20 cellular contexts compared by ENCODE assay signal in genomic region chr5:88051148-88051547, GRCh38.
DNase-seq lines count a peak whose midpoint lies in the region; ATAC-seq and TF ChIP-seq lines count a peak whose summit lies in the region.
"Had no signal": no experiment of that assay in that cellular context is flagged by ENCODE, and none has a peak within 500 bp of the region (broad histone marks: within the 10 kb centered on the region; RNA-seq: fewer than 3 reads in every experiment).

No MANE protein-coding gene starts in this region.

- POLR2A ChIA-PET in WTC11 (lab: Charles Lee), result no interaction called here

- H3K4me1 Mint-ChIP-seq in WTC11 (peaks cover 41% of the 10 kb centered on the region), glutamatergic neuron (ENCODE audit: low read depth, unreplicated experiment) (no peaks in the 10 kb centered on the region)
- H3K4me1 Mint-ChIP-seq: B cell; CD8-positive, alpha-beta memory T cell had no signal

- H3K27ac Mint-ChIP-seq in WTC11, result no peak overlapping the region
- no peak overlapping the region for H3K27ac Mint-ChIP-seq in glutamatergic neuron (ENCODE audit: unreplicated experiment)
- H3K27ac Mint-ChIP-seq: B cell; CD4-positive, alpha-beta T cell; CD8-positive, alpha-beta memory T cell had no signal

- intact Hi-C loops in posterior cingulate gyrus (cut with DNase I), result no loop called here

- TF ChIP-seq CTCF in WTC11 (IDR thresholded peaks at IDR 0.05) (no peak), glutamatergic neuron (IDR thresholded peaks at IDR 0.05; ENCODE audit: partially characterized antibody, unreplicated experiment) (no peak)

- CTCF ChIA-PET in WTC11 (lab: Charles Lee), result no interaction called here

- peaks cover 8% of the 10 kb centered on the region; the same call in 1 of the 2 replicates for H3K4me1 ChIP-seq in ES-I3 (ENCODE audit: insufficient read depth, low read length)
- H3K4me1 ChIP-seq in HUES6 (ENCODE audit: control insufficient read depth, insufficient read depth, low read length), result peaks cover 18% of the 10 kb centered on the region
- H3K4me1 ChIP-seq: BLaER1 had no signal

- no peaks in the 10 kb centered on the region for H3K36me3 ChIP-seq in ES-I3 (ENCODE audit: insufficient read depth, low read length)
- H3K36me3 ChIP-seq in HUES6 (ENCODE audit: control insufficient read depth, insufficient read depth, low read length), result no peaks in the 10 kb centered on the region
- H3K36me3 ChIP-seq: BLaER1 had no signal

- H3K36me3 Mint-ChIP-seq in WTC11, result peaks cover 6% of the 10 kb centered on the region
- H3K36me3 Mint-ChIP-seq in glutamatergic neuron (ENCODE audit: unreplicated experiment), result no peaks in the 10 kb centered on the region
- H3K36me3 Mint-ChIP-seq: CD8-positive, alpha-beta memory T cell had no signal

- H3K9me3 ChIP-seq in ES-I3 (ENCODE audit: control insufficient read depth, insufficient read depth, low read length) (no peaks in the 10 kb centered on the region), HUES6 (ENCODE audit: control insufficient read depth, insufficient read depth, low read depth, low read length) (no peaks in the 10 kb centered on the region)
- H3K9me3 ChIP-seq: BLaER1 had no signal

- H3K4me3 ChIP-seq in HUES6 (ENCODE audit: low read depth, low read length), result peak overlapping the region; percentile 46
- H3K4me3 ChIP-seq: BLaER1 had no signal

- no peak overlapping the region for H3K27ac ChIP-seq in HUES6 (ENCODE audit: low read depth, low read length)
- H3K27ac ChIP-seq: 22Rv1, BLaER1, C4-2B had no signal

- ATAC-seq in WTC11 (no peak), GM21381 (IDR thresholded peaks at IDR 0.05; ENCODE audit: unreplicated experiment) (no peak)

- no peaks in the 10 kb centered on the region for H3K27me3 ChIP-seq in HUES6 (ENCODE audit: control insufficient read depth, insufficient read depth, low read length)
- H3K27me3 ChIP-seq: BLaER1 had no signal

- H3K9me3 Mint-ChIP-seq in WTC11 (peaks cover 8% of the 10 kb centered on the region), glutamatergic neuron (ENCODE audit: unreplicated experiment) (no peaks in the 10 kb centered on the region)

- peak overlapping the region; percentile 26; the same call in 1 of the 2 replicates for H3K9ac ChIP-seq in ES-I3 (ENCODE audit: low read depth, low read length)
- H3K9ac ChIP-seq in HUES6 (ENCODE audit: low read length), result no peak overlapping the region
- H3K9ac ChIP-seq: BLaER1 had no signal

- H3K27me3 Mint-ChIP-seq in WTC11 (ENCODE audit: low read depth), result no peaks in the 10 kb centered on the region
- H3K27me3 Mint-ChIP-seq in glutamatergic neuron (ENCODE audit: unreplicated experiment), result peaks cover 2% of the 10 kb centered on the region
- H3K27me3 Mint-ChIP-seq: B cell had no signal

- H3K4me3 Mint-ChIP-seq in WTC11, result peak overlapping the region; percentile 71
- H3K4me3 Mint-ChIP-seq in glutamatergic neuron (ENCODE audit: unreplicated experiment), result peak overlapping the region; percentile 46
- H3K4me3 Mint-ChIP-seq: B cell; CD4-positive, alpha-beta T cell; CD8-positive, alpha-beta memory T cell had no signal

- DNase-seq in WTC11 (ENCODE audit: low spot score), result no peak
- DNase-seq in glutamatergic neuron, result no peak
- DNase-seq in NCI-H82 (lab: John Stamatoyannopoulos, UW), result no peak
- DNase-seq in NCI-H1092 (lab: John Stamatoyannopoulos, UW), result no peak
- no peak for DNase-seq in posterior cingulate gyrus
- DNase-seq: CD4-positive, alpha-beta T cell; CD8-positive, alpha-beta memory T cell; DMS 273 treated with DMSO at 0.1 percent for 48 hours; DMS79; EL; GF-D8; H7; HCEC 1CT had no signal

TF ChIP-seq in WTC11, 78 proteins besides CTCF, POLR2A, EP300 and RAD21:
- TF ChIP-seq ZNF396 (CRISPR knock-in tag; IDR thresholded peaks at IDR 0.05; ENCODE audit: borderline replicate concordance) (no peak), ZNF532 (CRISPR knock-in tag; IDR thresholded peaks at IDR 0.05; ENCODE audit: borderline replicate concordance) (no peak), ATF1 (CRISPR knock-in tag; IDR thresholded peaks at IDR 0.05) (no peak), ZNF232 (CRISPR knock-in tag; IDR thresholded peaks at IDR 0.05) (no peak)
